ENCODE assay signal across 9 cellular contexts in the genomic region with DNA sequence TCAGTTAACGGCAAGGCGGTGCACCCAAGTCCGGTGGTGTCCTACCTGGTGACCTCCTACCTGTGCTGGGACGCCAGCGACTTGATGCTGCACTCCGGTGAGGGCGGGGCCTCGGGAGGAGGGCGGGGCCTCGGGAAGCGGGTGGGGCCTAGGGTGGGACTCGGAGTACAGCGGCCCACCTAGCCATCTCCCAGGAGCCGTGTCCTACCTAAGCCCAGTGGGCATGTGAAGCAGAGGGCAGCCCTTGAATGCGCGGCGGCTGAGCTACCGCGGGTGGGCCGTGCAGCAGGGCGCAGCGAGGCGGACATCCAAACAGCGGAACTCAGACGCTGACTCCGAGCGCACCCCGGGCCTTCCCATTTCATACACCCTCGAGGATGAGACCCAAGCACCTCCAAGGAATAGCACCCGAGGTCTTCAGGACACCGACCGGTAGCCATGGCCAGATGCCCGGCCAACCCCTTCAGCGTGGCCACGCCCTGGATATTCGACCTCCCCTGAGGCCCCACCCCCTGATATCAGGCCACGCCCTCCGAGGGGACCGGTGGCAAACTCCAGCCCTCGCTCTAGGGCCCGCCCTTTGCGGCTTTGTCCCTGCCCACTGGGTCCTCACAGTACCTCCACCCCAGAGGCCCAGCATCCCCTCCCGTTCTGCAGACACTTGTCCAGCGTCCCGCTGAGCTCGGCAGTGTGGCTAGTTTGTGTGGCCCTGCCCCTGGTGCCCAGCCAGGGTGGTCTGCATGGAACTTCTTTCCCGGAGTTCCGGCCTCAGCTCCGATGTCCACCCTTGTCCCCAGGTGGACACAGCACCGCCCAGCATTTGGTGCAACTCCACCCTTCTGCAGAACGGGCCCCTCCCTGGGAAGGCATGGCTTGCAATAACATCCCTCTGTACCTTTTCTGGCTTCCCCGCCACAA. TPM values are rescaled to one million over a fixed set of nuclear protein-coding genes. Genes with fewer than 3 reads are reported as not detected.
DNase-seq lines count a peak whose midpoint lies in the region; ATAC-seq and TF ChIP-seq lines count a peak whose summit lies in the region.
"Had no signal": no experiment of that assay in that cellular context is flagged by ENCODE, and none has a peak within 500 bp of the region (broad histone marks: within the 10 kb centered on the region; RNA-seq: fewer than 3 reads in every experiment).

No MANE protein-coding gene starts in this region.

- H3K27ac Mint-ChIP-seq in activated naive CD8-positive, alpha-beta T cell treated with anti-CD3 and anti-CD28 coated beads, Interleukin-2, amount 10 ng/mL, durations not matched to agents 7 days and 5 days: peak overlapping the region; percentile 35
- H3K27ac Mint-ChIP-seq in stimulated activated naive CD8-positive, alpha-beta T cell treated with anti-CD3 and anti-CD28 coated beads, Interleukin-15, amount 100 ng/mL, for 72 hours: peak overlapping the region in 1 of 2 donors; percentile 5

- CTCF ChIA-PET in BJ (lab: Yijun Ruan, JAX): no interaction called here

- H3K4me3 Mint-ChIP-seq in activated naive CD8-positive, alpha-beta T cell treated with anti-CD3 and anti-CD28 coated beads, Interleukin-2, amount 10 ng/mL, durations not matched to agents 7 days and 5 days: peak overlapping the region; percentile 76
- H3K4me3 Mint-ChIP-seq in stimulated activated naive CD8-positive, alpha-beta T cell treated with anti-CD3 and anti-CD28 coated beads, Interleukin-15, amount 100 ng/mL, for 72 hours: peak overlapping the region; percentile 80 to 82

- TF ChIP-seq CTCF in BJ (IDR thresholded peaks at IDR 0.05; ENCODE audit: insufficient read depth, low read depth, low read length) (no peak), tibial artery (IDR thresholded peaks at IDR 0.05) (no peak)

- no peaks in the 10 kb centered on the region for H3K9me3 ChIP-seq in tibial artery

- no peaks in the 10 kb centered on the region for H3K9me3 Mint-ChIP-seq in activated naive CD8-positive, alpha-beta T cell treated with anti-CD3 and anti-CD28 coated beads, Interleukin-2, amount 10 ng/mL, durations not matched to agents 7 days and 5 days
- H3K9me3 Mint-ChIP-seq in stimulated activated naive CD8-positive, alpha-beta T cell treated with anti-CD3 and anti-CD28 coated beads, Interleukin-15, amount 100 ng/mL, for 72 hours: no peaks in the 10 kb centered on the region

- POLR2A ChIA-PET in BJ (lab: Charles Lee): no interaction called here
- POLR2A ChIA-PET in activated naive CD8-positive, alpha-beta T cell treated with anti-CD3 and anti-CD28 coated beads, Interleukin-2, amount 10 ng/mL, durations not matched to agents 7 days and 5 days (lab: Charles Lee): interaction anchor here (3.9 kb wide), 1 partner anchor 14 kb away, joined by 22 read pairs; no protein-coding TSS in a partner anchor

- peaks cover 0 to 16% (median 2%) of the 10 kb centered on the region in 4 donors for H3K4me1 ChIP-seq in tibial artery

- H3K36me3 ChIP-seq in BJ (ENCODE audit: control insufficient read depth, insufficient read depth, low read length): no peaks in the 10 kb centered on the region
- H3K36me3 ChIP-seq in tibial artery: no peaks in the 10 kb centered on the region

- H3K4me3 ChIP-seq in BJ (ENCODE audit: low read depth, low read length) (peak overlapping the region; percentile 38), tibial artery (peak overlapping the region in 1 of 2 donors; percentile 18)

- intact Hi-C loops in tibial artery (cut with DNase I; ENCODE audit: low total_unique reads): no loop called here

- H3K27me3 ChIP-seq in BJ (ENCODE audit: control insufficient read depth, insufficient read depth, low read length): peaks cover 22% of the 10 kb centered on the region
- peaks cover 0 to 75% of the 10 kb centered on the region in 2 donors for H3K27me3 ChIP-seq in tibial artery

- DNase-seq in BJ (ENCODE audit: low read depth) (no peak), NCI-H748 (lab: John Stamatoyannopoulos, UW; ENCODE audit: unreplicated experiment) (peak; percentile 95), iris pigment epithelial cell (ENCODE audit: low read depth) (peak; percentile 17), tibial artery (no peak)
- DNase-seq in activated naive CD8-positive, alpha-beta T cell treated with anti-CD3 and anti-CD28 coated beads, Interleukin-2, amount 10 ng/mL, durations not matched to agents 7 days and 5 days: peak; percentile 75
- peak; percentile 48 to 50 for DNase-seq in stimulated activated naive CD8-positive, alpha-beta T cell treated with anti-CD3 and anti-CD28 coated beads, Interleukin-15, amount 100 ng/mL, for 72 hours

- ATAC-seq in GM18519 (IDR thresholded peaks at IDR 0.05; ENCODE audit: low FRiP score, unreplicated experiment) (peak; percentile 42), HG02884 (IDR thresholded peaks at IDR 0.05; ENCODE audit: unreplicated experiment) (peak; percentile 59)
- peak; percentile 54 for ATAC-seq in activated naive CD8-positive, alpha-beta T cell treated with anti-CD3 and anti-CD28 coated beads, Interleukin-2, amount 10 ng/mL, durations not matched to agents 7 days and 5 days (ENCODE audit: low read depth)
- ATAC-seq in stimulated activated naive CD8-positive, alpha-beta T cell treated with anti-CD3 and anti-CD28 coated beads, Interleukin-15, amount 100 ng/mL, for 72 hours: peak; percentile 58
- ATAC-seq: Panc1 had no signal

- H3K27me3 Mint-ChIP-seq in activated naive CD8-positive, alpha-beta T cell treated with anti-CD3 and anti-CD28 coated beads, Interleukin-2, amount 10 ng/mL, durations not matched to agents 7 days and 5 days: peaks cover 47% of the 10 kb centered on the region
- H3K27me3 Mint-ChIP-seq in stimulated activated naive CD8-positive, alpha-beta T cell treated with anti-CD3 and anti-CD28 coated beads, Interleukin-15, amount 100 ng/mL, for 72 hours: peaks cover 85% of the 10 kb centered on the region

- H3K4me1 Mint-ChIP-seq in activated naive CD8-positive, alpha-beta T cell treated with anti-CD3 and anti-CD28 coated beads, Interleukin-2, amount 10 ng/mL, durations not matched to agents 7 days and 5 days: peaks cover 21% of the 10 kb centered on the region
- peaks cover 57% of the 10 kb centered on the region for H3K4me1 Mint-ChIP-seq in stimulated activated naive CD8-positive, alpha-beta T cell treated with anti-CD3 and anti-CD28 coated beads, Interleukin-15, amount 100 ng/mL, for 72 hours

- H3K36me3 Mint-ChIP-seq in activated naive CD8-positive, alpha-beta T cell treated with anti-CD3 and anti-CD28 coated beads, Interleukin-2, amount 10 ng/mL, durations not matched to agents 7 days and 5 days: no peaks in the 10 kb centered on the region

- no peak overlapping the region for H3K27ac ChIP-seq in tibial artery

RNA-seq across cellular contexts. Expression of a gene that starts 5.4 kb away (rescaled TPM):
- polyA plus RNA-seq in BJ (2011; rRNA removed): 0.15 and 0.17 TPM in 2 replicates
- not detected in 2 replicates for polyA minus RNA-seq in BJ (2011; rRNA and poly(A)+ RNA removed)
- 1 to 10 TPM; 1.4 to 2.7 TPM for total RNA-seq in activated naive CD8-positive, alpha-beta T cell treated with anti-CD3 and anti-CD28 coated beads, Interleukin-2, amount 10 ng/mL, durations not matched to agents 7 days and 5 days

RNA-seq across cellular contexts. Expression of a gene that starts 15.2 kb away (rescaled TPM):
- polyA plus RNA-seq in BJ (2011; rRNA removed): not detected in 2 replicates
- not detected in 2 replicates for polyA minus RNA-seq in BJ (2011; rRNA and poly(A)+ RNA removed)
- not detected for total RNA-seq in activated naive CD8-positive, alpha-beta T cell treated with anti-CD3 and anti-CD28 coated beads, Interleukin-2, amount 10 ng/mL, durations not matched to agents 7 days and 5 days

RNA-seq across cellular contexts. Expression of a gene that starts 28.0 kb away (rescaled TPM):
- polyA plus RNA-seq in BJ (2011; rRNA removed): not detected in 2 replicates
- polyA minus RNA-seq in BJ (2011; rRNA and poly(A)+ RNA removed): not detected in 2 replicates
- total RNA-seq in activated naive CD8-positive, alpha-beta T cell treated with anti-CD3 and anti-CD28 coated beads, Interleukin-2, amount 10 ng/mL, durations not matched to agents 7 days and 5 days: not detected

RNA-seq across cellular contexts. Expression of a gene that starts 36.5 kb away (rescaled TPM):
- polyA plus RNA-seq in BJ (2011; rRNA removed): not detected in 2 replicates
- not detected in 2 replicates for polyA minus RNA-seq in BJ (2011; rRNA and poly(A)+ RNA removed)
- not detected for total RNA-seq in activated naive CD8-positive, alpha-beta T cell treated with anti-CD3 and anti-CD28 coated beads, Interleukin-2, amount 10 ng/mL, durations not matched to agents 7 days and 5 days

RNA-seq across cellular contexts. Expression of a gene that starts 47.9 kb away (rescaled TPM):
- not detected in 2 replicates for polyA plus RNA-seq in BJ (2011; rRNA removed)
- not detected in 2 replicates for polyA minus RNA-seq in BJ (2011; rRNA and poly(A)+ RNA removed)
- total RNA-seq in activated naive CD8-positive, alpha-beta T cell treated with anti-CD3 and anti-CD28 coated beads, Interleukin-2, amount 10 ng/mL, durations not matched to agents 7 days and 5 days: not detected

Comparison
In these comparisons a context has a peak if more than half of its experiments do, and no peak if none do; other contexts are left out.
1. DNase-seq: peak in NCI-H748 (single experiment), activated naive CD8-positive, alpha-beta T cell treated with anti-CD3 and anti-CD28 coated beads, Interleukin-2, amount 10 ng/mL, durations not matched to agents 7 days and 5 days (single experiment), iris pigment epithelial cell (single experiment) and stimulated activated naive CD8-positive, alpha-beta T cell treated with anti-CD3 and anti-CD28 coated beads, Interleukin-15, amount 100 ng/mL, for 72 hours (2 of 2); none in BJ (single experiment) and tibial artery (0 of 2).
2. Peak in every context shown above with its lines, with median percentiles within 50 percentile points of each other: ATAC-seq.